1 cellular context compared by ENCODE assay signal in the genomic region with DNA sequence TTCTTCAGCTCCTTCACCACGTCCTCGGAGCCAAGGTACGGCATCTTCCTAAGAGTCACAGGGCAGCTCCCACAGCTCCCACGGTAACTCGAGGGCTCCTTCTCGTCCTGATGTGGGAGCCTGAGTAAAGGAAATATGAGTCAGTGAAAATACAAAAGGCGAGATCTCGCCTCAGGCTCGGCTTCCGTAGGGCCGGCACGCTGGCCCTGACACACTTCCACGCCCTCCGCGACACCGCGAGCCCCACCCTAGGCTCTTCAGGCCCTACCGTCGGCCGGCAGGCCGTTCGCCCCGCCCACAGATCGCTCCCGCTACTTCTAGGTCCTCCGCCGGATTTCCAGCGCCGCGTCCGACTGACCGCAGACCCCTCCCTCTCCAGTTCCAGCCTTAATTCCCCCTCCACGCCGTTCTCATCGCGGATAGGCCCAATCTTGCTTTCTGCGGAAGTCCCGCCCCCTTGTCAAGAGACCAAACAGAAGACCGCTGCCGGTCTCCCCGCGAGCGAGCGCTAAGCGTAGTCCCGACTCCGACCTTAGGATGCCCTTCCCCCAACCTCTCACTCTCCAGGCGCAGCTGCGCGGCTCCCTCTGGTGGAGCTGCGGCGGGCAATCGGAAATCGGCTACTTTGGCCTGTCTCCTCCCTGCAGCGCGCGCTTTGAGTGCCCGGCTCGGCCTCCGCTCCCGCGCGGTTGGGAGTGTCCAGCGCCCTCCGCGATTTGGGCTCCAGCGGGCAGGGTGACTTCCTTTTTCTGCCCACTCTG.
TF ChIP-seq lines count a peak whose summit lies in the region.

A gene (minus strand): TSS at position 126 of the 761 bp plus-strand sequence. CDS start 82 bp downstream, at position 44.
A gene (plus strand): TSS at position 653 of the 761 bp plus-strand sequence. CDS start 261 bp downstream, outside the sequence.

TF ChIP-seq in HepG2, 621 proteins besides CTCF, POLR2A, EP300 and RAD21 (continued from another document and continues in another):
- TF ChIP-seq, protein P1, sequence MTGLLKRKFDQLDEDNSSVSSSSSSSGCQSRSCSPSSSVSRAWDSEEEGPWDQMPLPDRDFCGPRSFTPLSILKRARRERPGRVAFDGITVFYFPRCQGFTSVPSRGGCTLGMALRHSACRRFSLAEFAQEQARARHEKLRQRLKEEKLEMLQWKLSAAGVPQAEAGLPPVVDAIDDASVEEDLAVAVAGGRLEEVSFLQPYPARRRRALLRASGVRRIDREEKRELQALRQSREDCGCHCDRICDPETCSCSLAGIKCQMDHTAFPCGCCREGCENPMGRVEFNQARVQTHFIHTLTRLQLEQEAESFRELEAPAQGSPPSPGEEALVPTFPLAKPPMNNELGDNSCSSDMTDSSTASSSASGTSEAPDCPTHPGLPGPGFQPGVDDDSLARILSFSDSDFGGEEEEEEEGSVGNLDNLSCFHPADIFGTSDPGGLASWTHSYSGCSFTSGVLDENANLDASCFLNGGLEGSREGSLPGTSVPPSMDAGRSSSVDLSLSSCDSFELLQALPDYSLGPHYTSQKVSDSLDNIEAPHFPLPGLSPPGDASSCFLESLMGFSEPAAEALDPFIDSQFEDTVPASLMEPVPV (CRISPR knock-in tag; IDR thresholded peaks at IDR 0.05) = peak; percentile 22; the same call in 1 of the 2 replicates
- TF ChIP-seq ZNF7 (CRISPR knock-in tag; IDR thresholded peaks at IDR 0.05) (no peak), PAF1 (CRISPR knock-in tag; IDR thresholded peaks at IDR 0.05) (no peak), POLR2G (IDR thresholded peaks at IDR 0.05; ENCODE audit: low read depth, low read length) (peak; percentile 77), ZNF563 (CRISPR knock-in tag; IDR thresholded peaks at IDR 0.05) (peak; percentile 48; the same call in 1 of the 2 replicates), MIER2 (CRISPR knock-in tag; IDR thresholded peaks at IDR 0.05) (no peak), YEATS4 (CRISPR knock-in tag; IDR thresholded peaks at IDR 0.05; ENCODE audit: borderline replicate concordance) (peak; percentile 95), SRF (IDR thresholded peaks at IDR 0.05; ENCODE audit: low read depth, low read length) (peak; percentile 90), ZNF562 (CRISPR knock-in tag; IDR thresholded peaks at IDR 0.05; ENCODE audit: borderline replicate concordance) (no peak), ZNF550 (CRISPR knock-in tag; IDR thresholded peaks at IDR 0.05; ENCODE audit: borderline replicate concordance) (no peak), U2AF1 (optimal IDR thresholded peaks at IDR 0.05; ENCODE audit: low read depth, low read length) (no peak), CHD2 (IDR thresholded peaks at IDR 0.05; ENCODE audit: low read depth, low read length) (peak; percentile 86), ZSCAN29 (CRISPR knock-in tag; conservative IDR thresholded peaks at IDR 0.05) (no peak), ZNF274 (CRISPR knock-in tag; IDR thresholded peaks at IDR 0.05) (peak; percentile 60; the same call in 1 of the 2 replicates), STAT5B (CRISPR knock-in tag; IDR thresholded peaks at IDR 0.05) (no peak), NR1H2 (CRISPR knock-in tag; IDR thresholded peaks at IDR 0.05; ENCODE audit: borderline replicate concordance, low read depth) (no peak), JUND (CRISPR knock-in tag; IDR thresholded peaks at IDR 0.05) (no peak), ZNF24 (IDR thresholded peaks at IDR 0.05) (no peak), PTBP1 (IDR thresholded peaks at IDR 0.05; ENCODE audit: low read depth, low read length, poor library complexity, severe bottlenecking) (peak; percentile 88)
- TF ChIP-seq, protein P2, sequence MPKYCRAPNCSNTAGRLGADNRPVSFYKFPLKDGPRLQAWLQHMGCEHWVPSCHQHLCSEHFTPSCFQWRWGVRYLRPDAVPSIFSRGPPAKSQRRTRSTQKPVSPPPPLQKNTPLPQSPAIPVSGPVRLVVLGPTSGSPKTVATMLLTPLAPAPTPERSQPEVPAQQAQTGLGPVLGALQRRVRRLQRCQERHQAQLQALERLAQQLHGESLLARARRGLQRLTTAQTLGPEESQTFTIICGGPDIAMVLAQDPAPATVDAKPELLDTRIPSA (CRISPR knock-in tag; IDR thresholded peaks at IDR 0.05; ENCODE audit: borderline replicate concordance) = peak; percentile 50; the same call in 1 of the 2 replicates
- TF ChIP-seq, protein P3, sequence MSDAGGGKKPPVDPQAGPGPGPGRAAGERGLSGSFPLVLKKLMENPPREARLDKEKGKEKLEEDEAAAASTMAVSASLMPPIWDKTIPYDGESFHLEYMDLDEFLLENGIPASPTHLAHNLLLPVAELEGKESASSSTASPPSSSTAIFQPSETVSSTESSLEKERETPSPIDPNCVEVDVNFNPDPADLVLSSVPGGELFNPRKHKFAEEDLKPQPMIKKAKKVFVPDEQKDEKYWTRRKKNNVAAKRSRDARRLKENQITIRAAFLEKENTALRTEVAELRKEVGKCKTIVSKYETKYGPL (CRISPR knock-in tag; IDR thresholded peaks at IDR 0.05) = no peak
- TF ChIP-seq, protein P4, sequence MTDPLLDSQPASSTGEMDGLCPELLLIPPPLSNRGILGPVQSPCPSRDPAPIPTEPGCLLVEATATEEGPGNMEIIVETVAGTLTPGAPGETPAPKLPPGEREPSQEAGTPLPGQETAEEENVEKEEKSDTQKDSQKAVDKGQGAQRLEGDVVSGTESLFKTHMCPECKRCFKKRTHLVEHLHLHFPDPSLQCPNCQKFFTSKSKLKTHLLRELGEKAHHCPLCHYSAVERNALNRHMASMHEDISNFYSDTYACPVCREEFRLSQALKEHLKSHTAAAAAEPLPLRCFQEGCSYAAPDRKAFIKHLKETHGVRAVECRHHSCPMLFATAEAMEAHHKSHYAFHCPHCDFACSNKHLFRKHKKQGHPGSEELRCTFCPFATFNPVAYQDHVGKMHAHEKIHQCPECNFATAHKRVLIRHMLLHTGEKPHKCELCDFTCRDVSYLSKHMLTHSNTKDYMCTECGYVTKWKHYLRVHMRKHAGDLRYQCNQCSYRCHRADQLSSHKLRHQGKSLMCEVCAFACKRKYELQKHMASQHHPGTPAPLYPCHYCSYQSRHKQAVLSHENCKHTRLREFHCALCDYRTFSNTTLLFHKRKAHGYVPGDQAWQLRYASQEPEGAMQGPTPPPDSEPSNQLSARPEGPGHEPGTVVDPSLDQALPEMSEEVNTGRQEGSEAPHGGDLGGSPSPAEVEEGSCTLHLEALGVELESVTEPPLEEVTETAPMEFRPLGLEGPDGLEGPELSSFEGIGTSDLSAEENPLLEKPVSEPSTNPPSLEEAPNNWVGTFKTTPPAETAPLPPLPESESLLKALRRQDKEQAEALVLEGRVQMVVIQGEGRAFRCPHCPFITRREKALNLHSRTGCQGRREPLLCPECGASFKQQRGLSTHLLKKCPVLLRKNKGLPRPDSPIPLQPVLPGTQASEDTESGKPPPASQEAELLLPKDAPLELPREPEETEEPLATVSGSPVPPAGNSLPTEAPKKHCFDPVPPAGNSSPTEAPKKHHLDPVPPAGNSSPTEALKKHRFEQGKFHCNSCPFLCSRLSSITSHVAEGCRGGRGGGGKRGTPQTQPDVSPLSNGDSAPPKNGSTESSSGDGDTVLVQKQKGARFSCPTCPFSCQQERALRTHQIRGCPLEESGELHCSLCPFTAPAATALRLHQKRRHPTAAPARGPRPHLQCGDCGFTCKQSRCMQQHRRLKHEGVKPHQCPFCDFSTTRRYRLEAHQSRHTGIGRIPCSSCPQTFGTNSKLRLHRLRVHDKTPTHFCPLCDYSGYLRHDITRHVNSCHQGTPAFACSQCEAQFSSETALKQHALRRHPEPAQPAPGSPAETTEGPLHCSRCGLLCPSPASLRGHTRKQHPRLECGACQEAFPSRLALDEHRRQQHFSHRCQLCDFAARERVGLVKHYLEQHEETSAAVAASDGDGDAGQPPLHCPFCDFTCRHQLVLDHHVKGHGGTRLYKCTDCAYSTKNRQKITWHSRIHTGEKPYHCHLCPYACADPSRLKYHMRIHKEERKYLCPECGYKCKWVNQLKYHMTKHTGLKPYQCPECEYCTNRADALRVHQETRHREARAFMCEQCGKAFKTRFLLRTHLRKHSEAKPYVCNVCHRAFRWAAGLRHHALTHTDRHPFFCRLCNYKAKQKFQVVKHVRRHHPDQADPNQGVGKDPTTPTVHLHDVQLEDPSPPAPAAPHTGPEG (CRISPR knock-in tag; IDR thresholded peaks at IDR 0.05) = 0 out of 2 replicates have a peak, but pooled peaks have one; percentile 34
- TF ChIP-seq, protein P5, sequence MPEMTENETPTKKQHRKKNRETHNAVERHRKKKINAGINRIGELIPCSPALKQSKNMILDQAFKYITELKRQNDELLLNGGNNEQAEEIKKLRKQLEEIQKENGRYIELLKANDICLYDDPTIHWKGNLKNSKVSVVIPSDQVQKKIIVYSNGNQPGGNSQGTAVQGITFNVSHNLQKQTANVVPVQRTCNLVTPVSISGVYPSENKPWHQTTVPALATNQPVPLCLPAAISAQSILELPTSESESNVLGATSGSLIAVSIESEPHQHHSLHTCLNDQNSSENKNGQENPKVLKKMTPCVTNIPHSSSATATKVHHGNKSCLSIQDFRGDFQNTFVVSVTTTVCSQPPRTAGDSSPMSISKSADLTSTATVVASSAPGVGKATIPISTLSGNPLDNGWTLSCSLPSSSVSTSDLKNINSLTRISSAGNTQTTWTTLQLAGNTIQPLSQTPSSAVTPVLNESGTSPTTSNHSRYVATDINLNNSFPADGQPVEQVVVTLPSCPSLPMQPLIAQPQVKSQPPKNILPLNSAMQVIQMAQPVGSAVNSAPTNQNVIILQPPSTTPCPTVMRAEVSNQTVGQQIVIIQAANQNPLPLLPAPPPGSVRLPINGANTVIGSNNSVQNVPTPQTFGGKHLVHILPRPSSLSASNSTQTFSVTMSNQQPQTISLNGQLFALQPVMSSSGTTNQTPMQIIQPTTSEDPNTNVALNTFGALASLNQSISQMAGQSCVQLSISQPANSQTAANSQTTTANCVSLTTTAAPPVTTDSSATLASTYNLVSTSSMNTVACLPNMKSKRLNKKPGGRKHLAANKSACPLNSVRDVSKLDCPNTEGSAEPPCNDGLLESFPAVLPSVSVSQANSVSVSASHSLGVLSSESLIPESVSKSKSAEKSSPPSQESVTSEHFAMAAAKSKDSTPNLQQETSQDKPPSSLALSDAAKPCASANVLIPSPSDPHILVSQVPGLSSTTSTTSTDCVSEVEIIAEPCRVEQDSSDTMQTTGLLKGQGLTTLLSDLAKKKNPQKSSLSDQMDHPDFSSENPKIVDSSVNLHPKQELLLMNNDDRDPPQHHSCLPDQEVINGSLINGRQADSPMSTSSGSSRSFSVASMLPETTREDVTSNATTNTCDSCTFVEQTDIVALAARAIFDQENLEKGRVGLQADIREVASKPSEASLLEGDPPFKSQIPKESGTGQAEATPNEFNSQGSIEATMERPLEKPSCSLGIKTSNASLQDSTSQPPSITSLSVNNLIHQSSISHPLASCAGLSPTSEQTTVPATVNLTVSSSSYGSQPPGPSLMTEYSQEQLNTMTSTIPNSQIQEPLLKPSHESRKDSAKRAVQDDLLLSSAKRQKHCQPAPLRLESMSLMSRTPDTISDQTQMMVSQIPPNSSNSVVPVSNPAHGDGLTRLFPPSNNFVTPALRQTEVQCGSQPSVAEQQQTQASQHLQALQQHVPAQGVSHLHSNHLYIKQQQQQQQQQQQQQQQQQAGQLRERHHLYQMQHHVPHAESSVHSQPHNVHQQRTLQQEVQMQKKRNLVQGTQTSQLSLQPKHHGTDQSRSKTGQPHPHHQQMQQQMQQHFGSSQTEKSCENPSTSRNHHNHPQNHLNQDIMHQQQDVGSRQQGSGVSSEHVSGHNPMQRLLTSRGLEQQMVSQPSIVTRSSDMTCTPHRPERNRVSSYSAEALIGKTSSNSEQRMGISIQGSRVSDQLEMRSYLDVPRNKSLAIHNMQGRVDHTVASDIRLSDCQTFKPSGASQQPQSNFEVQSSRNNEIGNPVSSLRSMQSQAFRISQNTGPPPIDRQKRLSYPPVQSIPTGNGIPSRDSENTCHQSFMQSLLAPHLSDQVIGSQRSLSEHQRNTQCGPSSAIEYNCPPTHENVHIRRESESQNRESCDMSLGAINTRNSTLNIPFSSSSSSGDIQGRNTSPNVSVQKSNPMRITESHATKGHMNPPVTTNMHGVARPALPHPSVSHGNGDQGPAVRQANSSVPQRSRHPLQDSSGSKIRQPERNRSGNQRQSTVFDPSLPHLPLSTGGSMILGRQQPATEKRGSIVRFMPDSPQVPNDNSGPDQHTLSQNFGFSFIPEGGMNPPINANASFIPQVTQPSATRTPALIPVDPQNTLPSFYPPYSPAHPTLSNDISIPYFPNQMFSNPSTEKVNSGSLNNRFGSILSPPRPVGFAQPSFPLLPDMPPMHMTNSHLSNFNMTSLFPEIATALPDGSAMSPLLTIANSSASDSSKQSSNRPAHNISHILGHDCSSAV (CRISPR knock-in tag; IDR thresholded peaks at IDR 0.05; ENCODE audit: borderline replicate concordance) = no peak
- TF ChIP-seq, protein P6, sequence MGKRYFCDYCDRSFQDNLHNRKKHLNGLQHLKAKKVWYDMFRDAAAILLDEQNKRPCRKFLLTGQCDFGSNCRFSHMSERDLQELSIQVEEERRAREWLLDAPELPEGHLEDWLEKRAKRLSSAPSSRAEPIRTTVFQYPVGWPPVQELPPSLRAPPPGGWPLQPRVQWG (CRISPR knock-in tag; IDR thresholded peaks at IDR 0.05; ENCODE audit: borderline replicate concordance, low read depth) = no peak
- TF ChIP-seq, protein P7, sequence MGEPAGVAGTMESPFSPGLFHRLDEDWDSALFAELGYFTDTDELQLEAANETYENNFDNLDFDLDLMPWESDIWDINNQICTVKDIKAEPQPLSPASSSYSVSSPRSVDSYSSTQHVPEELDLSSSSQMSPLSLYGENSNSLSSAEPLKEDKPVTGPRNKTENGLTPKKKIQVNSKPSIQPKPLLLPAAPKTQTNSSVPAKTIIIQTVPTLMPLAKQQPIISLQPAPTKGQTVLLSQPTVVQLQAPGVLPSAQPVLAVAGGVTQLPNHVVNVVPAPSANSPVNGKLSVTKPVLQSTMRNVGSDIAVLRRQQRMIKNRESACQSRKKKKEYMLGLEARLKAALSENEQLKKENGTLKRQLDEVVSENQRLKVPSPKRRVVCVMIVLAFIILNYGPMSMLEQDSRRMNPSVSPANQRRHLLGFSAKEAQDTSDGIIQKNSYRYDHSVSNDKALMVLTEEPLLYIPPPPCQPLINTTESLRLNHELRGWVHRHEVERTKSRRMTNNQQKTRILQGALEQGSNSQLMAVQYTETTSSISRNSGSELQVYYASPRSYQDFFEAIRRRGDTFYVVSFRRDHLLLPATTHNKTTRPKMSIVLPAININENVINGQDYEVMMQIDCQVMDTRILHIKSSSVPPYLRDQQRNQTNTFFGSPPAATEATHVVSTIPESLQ (CRISPR knock-in tag; conservative IDR thresholded peaks at IDR 0.05) = no peak
- TF ChIP-seq, protein P8, sequence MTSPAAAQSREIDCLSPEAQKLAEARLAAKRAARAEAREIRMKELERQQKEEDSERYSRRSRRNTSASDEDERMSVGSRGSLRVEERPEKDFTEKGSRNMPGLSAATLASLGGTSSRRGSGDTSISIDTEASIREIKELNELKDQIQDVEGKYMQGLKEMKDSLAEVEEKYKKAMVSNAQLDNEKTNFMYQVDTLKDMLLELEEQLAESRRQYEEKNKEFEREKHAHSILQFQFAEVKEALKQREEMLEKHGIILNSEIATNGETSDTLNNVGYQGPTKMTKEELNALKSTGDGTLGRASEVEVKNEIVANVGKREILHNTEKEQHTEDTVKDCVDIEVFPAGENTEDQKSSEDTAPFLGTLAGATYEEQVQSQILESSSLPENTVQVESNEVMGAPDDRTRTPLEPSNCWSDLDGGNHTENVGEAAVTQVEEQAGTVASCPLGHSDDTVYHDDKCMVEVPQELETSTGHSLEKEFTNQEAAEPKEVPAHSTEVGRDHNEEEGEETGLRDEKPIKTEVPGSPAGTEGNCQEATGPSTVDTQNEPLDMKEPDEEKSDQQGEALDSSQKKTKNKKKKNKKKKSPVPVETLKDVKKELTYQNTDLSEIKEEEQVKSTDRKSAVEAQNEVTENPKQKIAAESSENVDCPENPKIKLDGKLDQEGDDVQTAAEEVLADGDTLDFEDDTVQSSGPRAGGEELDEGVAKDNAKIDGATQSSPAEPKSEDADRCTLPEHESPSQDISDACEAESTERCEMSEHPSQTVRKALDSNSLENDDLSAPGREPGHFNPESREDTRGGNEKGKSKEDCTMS (CRISPR knock-in tag; conservative IDR thresholded peaks at IDR 0.05) = no peak
- TF ChIP-seq, protein P9, sequence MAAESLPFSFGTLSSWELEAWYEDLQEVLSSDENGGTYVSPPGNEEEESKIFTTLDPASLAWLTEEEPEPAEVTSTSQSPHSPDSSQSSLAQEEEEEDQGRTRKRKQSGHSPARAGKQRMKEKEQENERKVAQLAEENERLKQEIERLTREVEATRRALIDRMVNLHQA (CRISPR knock-in tag; IDR thresholded peaks at IDR 0.05) = no peak
